1 cellular context compared by ENCODE assay signal in the genomic region with DNA sequence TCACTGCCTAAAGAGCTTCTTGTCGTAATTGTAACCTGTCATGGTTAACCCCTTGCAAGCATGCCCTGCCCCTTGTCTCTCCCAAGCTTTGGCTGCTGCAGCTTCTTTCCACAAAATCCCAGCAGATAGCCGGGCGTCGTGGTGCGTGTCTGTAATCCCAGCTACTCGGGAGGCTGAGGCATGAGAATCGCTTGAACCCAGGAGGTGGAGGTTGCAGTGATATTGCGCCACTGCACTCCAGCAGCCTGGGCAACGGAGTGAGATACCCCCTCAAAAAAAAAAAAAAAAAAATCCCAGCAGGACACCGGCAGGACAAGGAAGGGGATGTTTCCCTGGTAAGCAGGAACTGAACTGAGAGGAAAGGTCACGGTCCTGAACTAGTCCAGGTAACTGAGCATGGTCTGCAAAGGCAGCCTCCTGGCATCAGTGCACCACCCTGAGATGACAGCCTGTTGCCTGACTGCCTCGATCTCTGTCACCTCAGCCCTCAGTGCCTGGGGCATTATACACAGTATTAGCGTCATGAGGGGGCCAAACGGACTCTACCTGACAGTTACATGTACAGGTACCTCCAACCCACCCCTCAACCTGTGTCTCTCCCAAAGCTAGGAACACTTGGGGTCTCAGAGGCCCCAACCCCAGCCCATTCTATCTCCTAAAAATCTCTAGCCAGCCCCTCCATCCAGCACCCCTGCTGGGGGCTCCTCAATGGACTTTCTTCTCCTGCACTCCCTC.
TF ChIP-seq lines count a peak whose summit lies in the region.

No MANE protein-coding gene starts in this region.

TF ChIP-seq in HepG2, 621 proteins besides CTCF, POLR2A, EP300 and RAD21 (continued from another document):
- TF ChIP-seq, protein P1, sequence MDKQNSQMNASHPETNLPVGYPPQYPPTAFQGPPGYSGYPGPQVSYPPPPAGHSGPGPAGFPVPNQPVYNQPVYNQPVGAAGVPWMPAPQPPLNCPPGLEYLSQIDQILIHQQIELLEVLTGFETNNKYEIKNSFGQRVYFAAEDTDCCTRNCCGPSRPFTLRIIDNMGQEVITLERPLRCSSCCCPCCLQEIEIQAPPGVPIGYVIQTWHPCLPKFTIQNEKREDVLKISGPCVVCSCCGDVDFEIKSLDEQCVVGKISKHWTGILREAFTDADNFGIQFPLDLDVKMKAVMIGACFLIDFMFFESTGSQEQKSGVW (CRISPR knock-in tag; IDR thresholded peaks at IDR 0.05; ENCODE audit: borderline replicate concordance) = no peak
- TF ChIP-seq ZNF766 (CRISPR knock-in tag; IDR thresholded peaks at IDR 0.05; ENCODE audit: borderline replicate concordance) = no peak
- TF ChIP-seq ZNF780A (CRISPR knock-in tag; IDR thresholded peaks at IDR 0.05) = no peak
- TF ChIP-seq NR2F6 (IDR thresholded peaks at IDR 0.05) = no peak
- TF ChIP-seq NR2F6 (CRISPR knock-in tag; IDR thresholded peaks at IDR 0.05) = peak; percentile 46; the same call in 1 of the 2 replicates
- no peak for TF ChIP-seq PLRG1 (conservative IDR thresholded peaks at IDR 0.05)
- peak; percentile 26; the same call in 1 of the 2 replicates for TF ChIP-seq CEBPG (CRISPR knock-in tag; IDR thresholded peaks at IDR 0.05)
- no peak for TF ChIP-seq TMF1 (CRISPR knock-in tag; IDR thresholded peaks at IDR 0.05; ENCODE audit: low read depth)
- no peak for TF ChIP-seq ZNF589 (CRISPR knock-in tag; conservative IDR thresholded peaks at IDR 0.05)
- TF ChIP-seq, protein P2, sequence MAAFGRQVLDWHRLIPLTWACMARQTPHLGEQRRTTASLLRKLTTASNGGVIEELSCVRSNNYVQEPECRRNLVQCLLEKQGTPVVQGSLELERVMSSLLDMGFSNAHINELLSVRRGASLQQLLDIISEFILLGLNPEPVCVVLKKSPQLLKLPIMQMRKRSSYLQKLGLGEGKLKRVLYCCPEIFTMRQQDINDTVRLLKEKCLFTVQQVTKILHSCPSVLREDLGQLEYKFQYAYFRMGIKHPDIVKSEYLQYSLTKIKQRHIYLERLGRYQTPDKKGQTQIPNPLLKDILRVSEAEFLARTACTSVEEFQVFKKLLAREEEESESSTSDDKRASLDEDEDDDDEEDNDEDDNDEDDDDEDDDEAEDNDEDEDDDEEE (CRISPR knock-in tag; IDR thresholded peaks at IDR 0.05) = no peak
- TF ChIP-seq NKX3-1 (CRISPR knock-in tag; IDR thresholded peaks at IDR 0.05) = no peak
- TF ChIP-seq, protein P3, sequence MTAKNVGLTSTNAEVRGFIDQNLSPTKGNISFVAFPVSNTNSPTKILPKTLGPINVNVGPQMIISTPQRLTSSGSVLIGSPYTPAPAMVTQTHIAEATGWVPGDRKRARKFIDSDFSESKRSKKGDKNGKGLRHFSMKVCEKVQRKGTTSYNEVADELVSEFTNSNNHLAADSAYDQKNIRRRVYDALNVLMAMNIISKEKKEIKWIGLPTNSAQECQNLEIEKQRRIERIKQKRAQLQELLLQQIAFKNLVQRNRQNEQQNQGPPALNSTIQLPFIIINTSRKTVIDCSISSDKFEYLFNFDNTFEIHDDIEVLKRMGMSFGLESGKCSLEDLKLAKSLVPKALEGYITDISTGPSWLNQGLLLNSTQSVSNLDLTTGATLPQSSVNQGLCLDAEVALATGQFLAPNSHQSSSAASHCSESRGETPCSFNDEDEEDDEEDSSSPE (CRISPR knock-in tag; IDR thresholded peaks at IDR 0.05) = no peak
- TF ChIP-seq, protein P4, sequence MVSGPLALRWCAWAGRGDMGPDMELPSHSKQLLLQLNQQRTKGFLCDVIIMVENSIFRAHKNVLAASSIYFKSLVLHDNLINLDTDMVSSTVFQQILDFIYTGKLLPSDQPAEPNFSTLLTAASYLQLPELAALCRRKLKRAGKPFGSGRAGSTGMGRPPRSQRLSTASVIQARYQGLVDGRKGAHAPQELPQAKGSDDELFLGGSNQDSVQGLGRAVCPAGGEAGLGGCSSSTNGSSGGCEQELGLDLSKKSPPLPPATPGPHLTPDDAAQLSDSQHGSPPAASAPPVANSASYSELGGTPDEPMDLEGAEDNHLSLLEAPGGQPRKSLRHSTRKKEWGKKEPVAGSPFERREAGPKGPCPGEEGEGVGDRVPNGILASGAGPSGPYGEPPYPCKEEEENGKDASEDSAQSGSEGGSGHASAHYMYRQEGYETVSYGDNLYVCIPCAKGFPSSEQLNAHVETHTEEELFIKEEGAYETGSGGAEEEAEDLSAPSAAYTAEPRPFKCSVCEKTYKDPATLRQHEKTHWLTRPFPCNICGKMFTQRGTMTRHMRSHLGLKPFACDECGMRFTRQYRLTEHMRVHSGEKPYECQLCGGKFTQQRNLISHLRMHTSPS (CRISPR knock-in tag; IDR thresholded peaks at IDR 0.05; ENCODE audit: low read depth) = peak; percentile 37; the same call in 1 of the 2 replicates
- no peak for TF ChIP-seq NAIF1 (CRISPR knock-in tag; IDR thresholded peaks at IDR 0.05; ENCODE audit: borderline replicate concordance)
- no peak for TF ChIP-seq SMARCC2 (IDR thresholded peaks at IDR 0.05)
- TF ChIP-seq ZC3H13 (CRISPR knock-in tag; IDR thresholded peaks at IDR 0.05) = no peak
- no peak for TF ChIP-seq ZNF484 (CRISPR knock-in tag; IDR thresholded peaks at IDR 0.05; ENCODE audit: borderline replicate concordance, low read depth)
- no peak for TF ChIP-seq KLF9 (CRISPR knock-in tag; IDR thresholded peaks at IDR 0.05; ENCODE audit: low read depth)
- TF ChIP-seq RXRA (CRISPR knock-in tag; IDR thresholded peaks at IDR 0.05) = peak; percentile 66
- TF ChIP-seq RXRB (CRISPR knock-in tag; IDR thresholded peaks at IDR 0.05; ENCODE audit: borderline replicate concordance) = peak; percentile 54; the same call in 1 of the 2 replicates
- TF ChIP-seq, protein P5, sequence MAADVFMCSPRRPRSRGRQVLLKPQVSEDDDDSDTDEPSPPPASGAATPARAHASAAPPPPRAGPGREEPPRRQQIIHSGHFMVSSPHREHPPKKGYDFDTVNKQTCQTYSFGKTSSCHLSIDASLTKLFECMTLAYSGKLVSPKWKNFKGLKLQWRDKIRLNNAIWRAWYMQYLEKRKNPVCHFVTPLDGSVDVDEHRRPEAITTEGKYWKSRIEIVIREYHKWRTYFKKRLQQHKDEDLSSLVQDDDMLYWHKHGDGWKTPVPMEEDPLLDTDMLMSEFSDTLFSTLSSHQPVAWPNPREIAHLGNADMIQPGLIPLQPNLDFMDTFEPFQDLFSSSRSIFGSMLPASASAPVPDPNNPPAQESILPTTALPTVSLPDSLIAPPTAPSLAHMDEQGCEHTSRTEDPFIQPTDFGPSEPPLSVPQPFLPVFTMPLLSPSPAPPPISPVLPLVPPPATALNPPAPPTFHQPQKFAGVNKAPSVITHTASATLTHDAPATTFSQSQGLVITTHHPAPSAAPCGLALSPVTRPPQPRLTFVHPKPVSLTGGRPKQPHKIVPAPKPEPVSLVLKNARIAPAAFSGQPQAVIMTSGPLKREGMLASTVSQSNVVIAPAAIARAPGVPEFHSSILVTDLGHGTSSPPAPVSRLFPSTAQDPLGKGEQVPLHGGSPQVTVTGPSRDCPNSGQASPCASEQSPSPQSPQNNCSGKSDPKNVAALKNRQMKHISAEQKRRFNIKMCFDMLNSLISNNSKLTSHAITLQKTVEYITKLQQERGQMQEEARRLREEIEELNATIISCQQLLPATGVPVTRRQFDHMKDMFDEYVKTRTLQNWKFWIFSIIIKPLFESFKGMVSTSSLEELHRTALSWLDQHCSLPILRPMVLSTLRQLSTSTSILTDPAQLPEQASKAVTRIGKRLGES (CRISPR knock-in tag; IDR thresholded peaks at IDR 0.05; ENCODE audit: borderline replicate concordance) = no peak
- TF ChIP-seq, protein P6, sequence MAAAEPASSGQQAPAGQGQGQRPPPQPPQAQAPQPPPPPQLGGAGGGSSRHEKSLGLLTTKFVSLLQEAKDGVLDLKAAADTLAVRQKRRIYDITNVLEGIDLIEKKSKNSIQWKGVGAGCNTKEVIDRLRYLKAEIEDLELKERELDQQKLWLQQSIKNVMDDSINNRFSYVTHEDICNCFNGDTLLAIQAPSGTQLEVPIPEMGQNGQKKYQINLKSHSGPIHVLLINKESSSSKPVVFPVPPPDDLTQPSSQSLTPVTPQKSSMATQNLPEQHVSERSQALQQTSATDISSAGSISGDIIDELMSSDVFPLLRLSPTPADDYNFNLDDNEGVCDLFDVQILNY (CRISPR knock-in tag; conservative IDR thresholded peaks at IDR 0.05) = no peak
- TF ChIP-seq AKAP8 (CRISPR knock-in tag; IDR thresholded peaks at IDR 0.05) = no peak
- TF ChIP-seq SAP130 (CRISPR knock-in tag; IDR thresholded peaks at IDR 0.05; ENCODE audit: low read depth) = 0 out of 2 replicates have a peak, but pooled peaks have one; percentile 28
- 0 out of 2 replicates have a peak, but pooled peaks have one; percentile 46 for TF ChIP-seq ARID2 (CRISPR knock-in tag; IDR thresholded peaks at IDR 0.05; ENCODE audit: borderline replicate concordance)
- no peak for TF ChIP-seq ZNF564 (CRISPR knock-in tag; IDR thresholded peaks at IDR 0.05)
- TF ChIP-seq KMT2A (CRISPR knock-in tag; IDR thresholded peaks at IDR 0.05) = peak; percentile 28; the same call in 1 of the 2 replicates
- TF ChIP-seq, protein P7, sequence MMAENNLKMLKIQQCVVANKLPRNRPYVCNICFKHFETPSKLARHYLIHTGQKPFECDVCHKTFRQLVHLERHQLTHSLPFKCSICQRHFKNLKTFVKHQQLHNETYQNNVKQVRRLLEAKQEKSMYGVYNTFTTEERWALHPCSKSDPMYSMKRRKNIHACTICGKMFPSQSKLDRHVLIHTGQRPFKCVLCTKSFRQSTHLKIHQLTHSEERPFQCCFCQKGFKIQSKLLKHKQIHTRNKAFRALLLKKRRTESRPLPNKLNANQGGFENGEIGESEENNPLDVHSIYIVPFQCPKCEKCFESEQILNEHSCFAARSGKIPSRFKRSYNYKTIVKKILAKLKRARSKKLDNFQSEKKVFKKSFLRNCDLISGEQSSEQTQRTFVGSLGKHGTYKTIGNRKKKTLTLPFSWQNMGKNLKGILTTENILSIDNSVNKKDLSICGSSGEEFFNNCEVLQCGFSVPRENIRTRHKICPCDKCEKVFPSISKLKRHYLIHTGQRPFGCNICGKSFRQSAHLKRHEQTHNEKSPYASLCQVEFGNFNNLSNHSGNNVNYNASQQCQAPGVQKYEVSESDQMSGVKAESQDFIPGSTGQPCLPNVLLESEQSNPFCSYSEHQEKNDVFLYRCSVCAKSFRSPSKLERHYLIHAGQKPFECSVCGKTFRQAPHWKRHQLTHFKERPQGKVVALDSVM (CRISPR knock-in tag; IDR thresholded peaks at IDR 0.05) = peak; percentile 85
- no peak for TF ChIP-seq TCF7L2 (IDR thresholded peaks at IDR 0.05; ENCODE audit: low read depth, low read length)
- TF ChIP-seq, protein P8, sequence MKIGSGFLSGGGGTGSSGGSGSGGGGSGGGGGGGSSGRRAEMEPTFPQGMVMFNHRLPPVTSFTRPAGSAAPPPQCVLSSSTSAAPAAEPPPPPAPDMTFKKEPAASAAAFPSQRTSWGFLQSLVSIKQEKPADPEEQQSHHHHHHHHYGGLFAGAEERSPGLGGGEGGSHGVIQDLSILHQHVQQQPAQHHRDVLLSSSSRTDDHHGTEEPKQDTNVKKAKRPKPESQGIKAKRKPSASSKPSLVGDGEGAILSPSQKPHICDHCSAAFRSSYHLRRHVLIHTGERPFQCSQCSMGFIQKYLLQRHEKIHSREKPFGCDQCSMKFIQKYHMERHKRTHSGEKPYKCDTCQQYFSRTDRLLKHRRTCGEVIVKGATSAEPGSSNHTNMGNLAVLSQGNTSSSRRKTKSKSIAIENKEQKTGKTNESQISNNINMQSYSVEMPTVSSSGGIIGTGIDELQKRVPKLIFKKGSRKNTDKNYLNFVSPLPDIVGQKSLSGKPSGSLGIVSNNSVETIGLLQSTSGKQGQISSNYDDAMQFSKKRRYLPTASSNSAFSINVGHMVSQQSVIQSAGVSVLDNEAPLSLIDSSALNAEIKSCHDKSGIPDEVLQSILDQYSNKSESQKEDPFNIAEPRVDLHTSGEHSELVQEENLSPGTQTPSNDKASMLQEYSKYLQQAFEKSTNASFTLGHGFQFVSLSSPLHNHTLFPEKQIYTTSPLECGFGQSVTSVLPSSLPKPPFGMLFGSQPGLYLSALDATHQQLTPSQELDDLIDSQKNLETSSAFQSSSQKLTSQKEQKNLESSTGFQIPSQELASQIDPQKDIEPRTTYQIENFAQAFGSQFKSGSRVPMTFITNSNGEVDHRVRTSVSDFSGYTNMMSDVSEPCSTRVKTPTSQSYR (CRISPR knock-in tag; IDR thresholded peaks at IDR 0.05; ENCODE audit: borderline replicate concordance) = no peak
- TF ChIP-seq ZNF652 (CRISPR knock-in tag; IDR thresholded peaks at IDR 0.05; ENCODE audit: borderline replicate concordance, low read depth) = peak; percentile 77
- TF ChIP-seq FOXK1 (CRISPR knock-in tag; IDR thresholded peaks at IDR 0.05; ENCODE audit: borderline replicate concordance, low read depth) = no peak
- no peak for TF ChIP-seq ZNF253 (CRISPR knock-in tag; IDR thresholded peaks at IDR 0.05; ENCODE audit: borderline replicate concordance)
